26 cellular contexts compared by ENCODE assay signal in the genomic region with DNA sequence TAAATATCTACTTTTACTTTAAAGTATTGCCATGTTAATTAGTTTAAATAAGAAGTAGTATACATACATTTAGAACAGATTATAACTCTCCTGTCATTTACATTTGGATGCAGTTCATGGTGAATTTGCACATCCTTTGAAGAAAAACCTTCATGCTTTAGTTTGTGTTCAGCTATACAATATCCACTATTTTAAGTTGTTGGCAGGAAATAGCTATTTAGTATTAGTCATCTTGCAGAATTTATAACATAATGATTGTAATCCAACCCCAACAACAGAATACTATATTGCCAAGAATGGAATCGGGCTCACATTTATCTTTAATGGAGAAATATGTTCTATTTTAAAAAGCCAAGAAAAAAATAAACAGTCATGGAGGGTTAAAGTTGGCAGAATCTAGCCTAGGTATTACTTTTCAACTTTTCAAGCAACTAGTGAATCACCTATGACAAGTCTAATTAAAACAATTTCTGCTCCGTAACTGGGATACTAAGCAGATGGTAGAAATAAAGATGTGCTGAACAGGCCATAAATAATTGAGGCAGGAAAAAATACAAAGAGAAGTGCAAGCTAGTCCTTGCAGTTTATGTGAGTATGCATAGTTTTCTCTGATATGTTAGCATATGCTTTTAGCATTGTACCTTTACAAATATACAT.
"Had no signal": no experiment of that assay in that cellular context is flagged by ENCODE, and none has a peak within 500 bp of the region (broad histone marks: within the 10 kb centered on the region; RNA-seq: fewer than 3 reads in every experiment).

No MANE protein-coding gene starts in this region.

- H3K9me3 Mint-ChIP-seq: type B pancreatic cell had no signal

- H3K27me3 ChIP-seq: gastrocnemius medialis, hepatocyte, left lung, ovary, sigmoid colon, stomach, thyroid gland had no signal

- H3K9me3 ChIP-seq: gastrocnemius medialis, left lung, mucosa of descending colon, ovary, psoas muscle, sigmoid colon, stomach, thyroid gland had no signal

- H3K4me3 ChIP-seq: coronary artery, gastrocnemius medialis, hepatocyte, left lung, mucosa of descending colon, ovary, psoas muscle, sigmoid colon, stomach, thyroid gland had no signal

- H3K27me3 Mint-ChIP-seq: naive thymus-derived CD4-positive, alpha-beta T cell; type B pancreatic cell had no signal

- H3K4me2 ChIP-seq: hepatocyte had no signal

- H3K27ac Mint-ChIP-seq: mesothelial cell of epicardium; naive thymus-derived CD4-positive, alpha-beta T cell; stimulated activated effector memory CD8-positive, alpha-beta T cell treated with anti-CD3 and anti-CD28 coated beads, Interleukin-12 subunit alpha, Interleukin-12 subunit beta, amount 100 ng/mL, for 72 hours; type B pancreatic cell had no signal

- H3K36me3 Mint-ChIP-seq: mesothelial cell of epicardium; naive thymus-derived CD4-positive, alpha-beta T cell; stimulated activated effector memory CD8-positive, alpha-beta T cell treated with anti-CD3 and anti-CD28 coated beads, Interleukin-12 subunit alpha, Interleukin-12 subunit beta, amount 100 ng/mL, for 72 hours; type B pancreatic cell had no signal

- H3K4me1 ChIP-seq: gastrocnemius medialis, left lung, psoas muscle, stomach, thyroid gland had no signal

- H2AFZ ChIP-seq: hepatocyte had no signal

- H3K4me3 Mint-ChIP-seq: mesothelial cell of epicardium; naive thymus-derived CD4-positive, alpha-beta T cell; stimulated activated effector memory CD8-positive, alpha-beta T cell treated with anti-CD3 and anti-CD28 coated beads, Interleukin-12 subunit alpha, Interleukin-12 subunit beta, amount 100 ng/mL, for 72 hours; type B pancreatic cell had no signal

- DNase-seq: dermis blood vessel endothelial cell; effector memory CD4-positive, alpha-beta T cell; foreskin fibroblast; gastrocnemius medialis; head of caudate nucleus; kidney; left lung; mesenchymal stem cell; mucosa of descending colon; naive thymus-derived CD4-positive, alpha-beta T cell; occipital lobe; ovary; posterior cingulate gyrus; psoas muscle; right cardiac atrium; sigmoid colon; stimulated activated CD4-positive, alpha-beta T cell treated with anti-CD3 and anti-CD28 coated beads, Interleukin-2, amount 100 ng/mL, for 24 hours; stimulated activated CD4-positive, alpha-beta T cell treated with anti-CD3 and anti-CD28 coated beads, Interleukin-4, amount 100 ng/mL, for 24 hours; stimulated activated naive CD4-positive, alpha-beta T cell treated with Interleukin-2 at 50 U/mL for 16 hours; stomach; thyroid gland had no signal

- H3K27ac ChIP-seq: coronary artery, gastrocnemius medialis, hepatocyte, left lung, ovary, psoas muscle, stomach, thyroid gland had no signal

- H3K79me2 ChIP-seq: hepatocyte had no signal

- H3K36me3 ChIP-seq: gastrocnemius medialis, left lung, ovary, sigmoid colon, stomach, thyroid gland had no signal

- ATAC-seq: gastrocnemius medialis; left lung; mucosa of descending colon; naive thymus-derived CD4-positive, alpha-beta T cell; psoas muscle; right cardiac atrium; stimulated activated effector memory CD8-positive, alpha-beta T cell treated with anti-CD3 and anti-CD28 coated beads, Interleukin-12 subunit alpha, Interleukin-12 subunit beta, amount 100 ng/mL, for 72 hours had no signal

- H3K4me1 Mint-ChIP-seq: naive thymus-derived CD4-positive, alpha-beta T cell; stimulated activated effector memory CD8-positive, alpha-beta T cell treated with anti-CD3 and anti-CD28 coated beads, Interleukin-12 subunit alpha, Interleukin-12 subunit beta, amount 100 ng/mL, for 72 hours had no signal
